1 cellular context compared by ENCODE assay signal in genomic region chr16:88494335-88495154, GRCh38.
TF ChIP-seq lines count a peak whose summit lies in the region.

No MANE protein-coding gene starts in this region.

TF ChIP-seq in K562, 482 proteins besides CTCF, POLR2A, EP300 and RAD21 (continued from another document and continues in another):
- TF ChIP-seq ATF6 (CRISPR knock-in tag; IDR thresholded peaks at IDR 0.05) (peak; percentile 37; the same call in 1 of the 2 replicates), DPF2 (IDR thresholded peaks at IDR 0.05) (no peak), HLTF (IDR thresholded peaks at IDR 0.05) (no peak), ZEB2 (IDR thresholded peaks at IDR 0.05) (no peak), BRCA1 (IDR thresholded peaks at IDR 0.05) (no peak), BRCA1 (CRISPR knock-in tag; IDR thresholded peaks at IDR 0.05) (no peak), GTF2B (IDR thresholded peaks at IDR 0.05; ENCODE audit: extremely low read depth, insufficient read length) (no peak), SRSF3 (IDR thresholded peaks at IDR 0.05; ENCODE audit: insufficient read depth, low read length) (no peak), ETS1 (conservative IDR thresholded peaks at IDR 0.05; ENCODE audit: control insufficient read depth, low read depth, low read length) (no peak), HDGF (IDR thresholded peaks at IDR 0.05) (no peak), ZNF583 (CRISPR knock-in tag; IDR thresholded peaks at IDR 0.05) (no peak), ZNF280A (IDR thresholded peaks at IDR 0.05; ENCODE audit: low read depth, partially characterized antibody) (no peak), CREB3L1 (IDR thresholded peaks at IDR 0.05; ENCODE audit: borderline replicate concordance, low read depth) (no peak), ZNF717 (CRISPR knock-in tag; IDR thresholded peaks at IDR 0.05) (no peak), CBX2 (IDR thresholded peaks at IDR 0.05; ENCODE audit: insufficient read depth, low read length, poor library complexity, severe bottlenecking) (no peak), USF2 (CRISPR knock-in tag; IDR thresholded peaks at IDR 0.05) (no peak), ZNF232 (CRISPR knock-in tag; IDR thresholded peaks at IDR 0.05) (no peak), ZNF224 (CRISPR knock-in tag; IDR thresholded peaks at IDR 0.05) (no peak), TCF7L2 (IDR thresholded peaks at IDR 0.05; ENCODE audit: low read depth, low read length) (no peak), ZNF3 (CRISPR knock-in tag; IDR thresholded peaks at IDR 0.05) (no peak), ZNF445 (CRISPR knock-in tag; IDR thresholded peaks at IDR 0.05; ENCODE audit: low read depth) (no peak), SPI1 (IDR thresholded peaks at IDR 0.05; ENCODE audit: borderline replicate concordance, low read depth, low read length) (no peak), ERF (CRISPR knock-in tag; IDR thresholded peaks at IDR 0.05) (no peak), HCFC1 (IDR thresholded peaks at IDR 0.05; ENCODE audit: low read depth, low read length) (no peak), MECOM (CRISPR knock-in tag; IDR thresholded peaks at IDR 0.05) (no peak), TFAM (CRISPR knock-in tag; conservative IDR thresholded peaks at IDR 0.05) (no peak), CHAMP1 (IDR thresholded peaks at IDR 0.05) (no peak), ZNF644 (tag; IDR thresholded peaks at IDR 0.05; ENCODE audit: low read depth) (no peak), HNRNPK (IDR thresholded peaks at IDR 0.05; ENCODE audit: low read depth, low read length, poor library complexity, severe bottlenecking) (no peak), COPS2 (conservative IDR thresholded peaks at IDR 0.05) (no peak), SNRNP70 (optimal IDR thresholded peaks at IDR 0.05; ENCODE audit: low read depth, low read length) (no peak), KHSRP (IDR thresholded peaks at IDR 0.05) (no peak), CREB5 (CRISPR knock-in tag; IDR thresholded peaks at IDR 0.05) (no peak), ARHGAP35 (IDR thresholded peaks at IDR 0.05; ENCODE audit: partially characterized antibody) (no peak), ETV6 (IDR thresholded peaks at IDR 0.05; ENCODE audit: borderline replicate concordance in 1 of 2, low read depth in 2 of 2, low read length in 1 of 2) (no peak), ETV6 (CRISPR knock-in tag; IDR thresholded peaks at IDR 0.05; ENCODE audit: borderline replicate concordance) (no peak), MCM3 (IDR thresholded peaks at IDR 0.05) (no peak), PHF20 (IDR thresholded peaks at IDR 0.05; ENCODE audit: partially characterized antibody) (no peak), MEF2A (IDR thresholded peaks at IDR 0.05; ENCODE audit: control insufficient read depth, low read depth, low read length) (no peak), KDM5B (IDR thresholded peaks at IDR 0.05; ENCODE audit: insufficient replicate concordance, low read depth, low read length) (no peak), MEIS2 (IDR thresholded peaks at IDR 0.05; ENCODE audit: partially characterized antibody) (no peak), NCOA6 (IDR thresholded peaks at IDR 0.05) (no peak), RBM25 (IDR thresholded peaks at IDR 0.05; ENCODE audit: low read depth, low read length, severe bottlenecking) (no peak), SP2 (IDR thresholded peaks at IDR 0.05; ENCODE audit: extremely low read depth, low read depth, low read length, poor library complexity, severe bottlenecking) (no peak), ARID1B (IDR thresholded peaks at IDR 0.05) (peak; percentile 46; the same call in 1 of the 2 replicates), ZNF551 (CRISPR knock-in tag; IDR thresholded peaks at IDR 0.05) (no peak), ZNF639 (CRISPR knock-in tag; conservative IDR thresholded peaks at IDR 0.05 in 1 of 2, IDR thresholded peaks at IDR 0.05 in 1 of 2) (no peak), E2F4 (CRISPR knock-in tag; IDR thresholded peaks at IDR 0.05; ENCODE audit: low read depth) (no peak), NFXL1 (CRISPR knock-in tag; IDR thresholded peaks at IDR 0.05) (no peak), ZNF764 (CRISPR knock-in tag; IDR thresholded peaks at IDR 0.05; ENCODE audit: low read depth) (no peak), ZNF77 (CRISPR knock-in tag; IDR thresholded peaks at IDR 0.05) (no peak), ZNF239 (CRISPR knock-in tag; IDR thresholded peaks at IDR 0.05) (no peak), TCFL5 (CRISPR knock-in tag; conservative IDR thresholded peaks at IDR 0.05) (no peak), ZC3H11A (IDR thresholded peaks at IDR 0.05; ENCODE audit: low read depth, low read length) (no peak), POLR2AphosphoS5 (IDR thresholded peaks at IDR 0.05; ENCODE audit: control insufficient read depth, insufficient read depth, low read depth, low read length) (no peak), GTF2F1 (IDR thresholded peaks at IDR 0.05; ENCODE audit: low read depth, low read length) (no peak), ZSCAN32 (CRISPR knock-in tag; IDR thresholded peaks at IDR 0.05) (no peak), OTX1 (CRISPR knock-in tag; IDR thresholded peaks at IDR 0.05) (no peak), MTA3 (IDR thresholded peaks at IDR 0.05; ENCODE audit: borderline replicate concordance) (no peak), KLF6 (CRISPR knock-in tag; IDR thresholded peaks at IDR 0.05; ENCODE audit: borderline replicate concordance) (no peak), FOXA1 (IDR thresholded peaks at IDR 0.05; ENCODE audit: borderline replicate concordance) (no peak), ZNF76 (CRISPR knock-in tag; IDR thresholded peaks at IDR 0.05; ENCODE audit: borderline replicate concordance) (no peak)
